ENCODE assay signal across 1 cellular context in the genomic region with DNA sequence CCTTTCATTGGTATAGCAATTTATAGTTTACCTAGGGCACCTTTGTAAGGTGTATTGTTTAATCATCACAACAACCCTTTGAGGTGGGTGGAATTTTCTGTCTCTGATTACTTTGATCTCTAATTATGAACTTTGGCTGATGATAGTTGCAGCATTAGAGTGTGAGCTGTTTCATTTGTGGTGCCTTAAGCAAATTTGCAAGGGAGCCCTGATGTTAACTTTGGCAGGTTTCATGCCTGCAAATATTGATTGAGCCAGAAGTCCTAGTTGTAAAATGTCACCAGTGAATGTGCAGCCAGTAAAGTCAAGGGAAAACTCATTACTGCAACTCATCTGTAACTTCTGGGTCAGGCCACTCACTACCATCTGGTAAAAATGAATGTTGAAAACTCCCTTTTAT.
TF ChIP-seq lines count a peak whose summit lies in the region.

No MANE protein-coding gene starts in this region.

TF ChIP-seq in HepG2, 621 proteins besides CTCF, POLR2A, EP300 and RAD21 (continued from another document and continues in another):
- TF ChIP-seq, protein P1, sequence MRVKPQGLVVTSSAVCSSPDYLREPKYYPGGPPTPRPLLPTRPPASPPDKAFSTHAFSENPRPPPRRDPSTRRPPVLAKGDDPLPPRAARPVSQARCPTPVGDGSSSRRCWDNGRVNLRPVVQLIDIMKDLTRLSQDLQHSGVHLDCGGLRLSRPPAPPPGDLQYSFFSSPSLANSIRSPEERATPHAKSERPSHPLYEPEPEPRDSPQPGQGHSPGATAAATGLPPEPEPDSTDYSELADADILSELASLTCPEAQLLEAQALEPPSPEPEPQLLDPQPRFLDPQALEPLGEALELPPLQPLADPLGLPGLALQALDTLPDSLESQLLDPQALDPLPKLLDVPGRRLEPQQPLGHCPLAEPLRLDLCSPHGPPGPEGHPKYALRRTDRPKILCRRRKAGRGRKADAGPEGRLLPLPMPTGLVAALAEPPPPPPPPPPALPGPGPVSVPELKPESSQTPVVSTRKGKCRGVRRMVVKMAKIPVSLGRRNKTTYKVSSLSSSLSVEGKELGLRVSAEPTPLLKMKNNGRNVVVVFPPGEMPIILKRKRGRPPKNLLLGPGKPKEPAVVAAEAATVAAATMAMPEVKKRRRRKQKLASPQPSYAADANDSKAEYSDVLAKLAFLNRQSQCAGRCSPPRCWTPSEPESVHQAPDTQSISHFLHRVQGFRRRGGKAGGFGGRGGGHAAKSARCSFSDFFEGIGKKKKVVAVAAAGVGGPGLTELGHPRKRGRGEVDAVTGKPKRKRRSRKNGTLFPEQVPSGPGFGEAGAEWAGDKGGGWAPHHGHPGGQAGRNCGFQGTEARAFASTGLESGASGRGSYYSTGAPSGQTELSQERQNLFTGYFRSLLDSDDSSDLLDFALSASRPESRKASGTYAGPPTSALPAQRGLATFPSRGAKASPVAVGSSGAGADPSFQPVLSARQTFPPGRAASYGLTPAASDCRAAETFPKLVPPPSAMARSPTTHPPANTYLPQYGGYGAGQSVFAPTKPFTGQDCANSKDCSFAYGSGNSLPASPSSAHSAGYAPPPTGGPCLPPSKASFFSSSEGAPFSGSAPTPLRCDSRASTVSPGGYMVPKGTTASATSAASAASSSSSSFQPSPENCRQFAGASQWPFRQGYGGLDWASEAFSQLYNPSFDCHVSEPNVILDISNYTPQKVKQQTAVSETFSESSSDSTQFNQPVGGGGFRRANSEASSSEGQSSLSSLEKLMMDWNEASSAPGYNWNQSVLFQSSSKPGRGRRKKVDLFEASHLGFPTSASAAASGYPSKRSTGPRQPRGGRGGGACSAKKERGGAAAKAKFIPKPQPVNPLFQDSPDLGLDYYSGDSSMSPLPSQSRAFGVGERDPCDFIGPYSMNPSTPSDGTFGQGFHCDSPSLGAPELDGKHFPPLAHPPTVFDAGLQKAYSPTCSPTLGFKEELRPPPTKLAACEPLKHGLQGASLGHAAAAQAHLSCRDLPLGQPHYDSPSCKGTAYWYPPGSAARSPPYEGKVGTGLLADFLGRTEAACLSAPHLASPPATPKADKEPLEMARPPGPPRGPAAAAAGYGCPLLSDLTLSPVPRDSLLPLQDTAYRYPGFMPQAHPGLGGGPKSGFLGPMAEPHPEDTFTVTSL (CRISPR knock-in tag; IDR thresholded peaks at IDR 0.05; ENCODE audit: borderline replicate concordance) = peak; percentile 18; the same call in 1 of the 2 replicates
- TF ChIP-seq, protein P2, sequence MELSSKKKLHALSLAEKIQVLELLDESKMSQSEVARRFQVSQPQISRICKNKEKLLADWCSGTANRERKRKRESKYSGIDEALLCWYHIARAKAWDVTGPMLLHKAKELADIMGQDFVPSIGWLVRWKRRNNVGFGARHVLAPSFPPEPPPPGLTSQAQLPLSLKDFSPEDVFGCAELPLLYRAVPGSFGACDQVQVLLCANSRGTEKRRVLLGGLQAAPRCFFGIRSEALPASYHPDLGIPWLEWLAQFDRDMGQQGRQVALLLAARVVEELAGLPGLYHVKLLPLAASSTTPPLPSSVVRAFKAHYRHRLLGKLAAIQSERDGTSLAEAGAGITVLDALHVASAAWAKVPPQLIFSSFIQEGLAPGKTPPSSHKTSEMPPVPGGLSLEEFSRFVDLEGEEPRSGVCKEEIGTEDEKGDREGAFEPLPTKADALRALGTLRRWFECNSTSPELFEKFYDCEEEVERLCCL (CRISPR knock-in tag; IDR thresholded peaks at IDR 0.05; ENCODE audit: borderline replicate concordance) = no peak
- TF ChIP-seq, protein P3, sequence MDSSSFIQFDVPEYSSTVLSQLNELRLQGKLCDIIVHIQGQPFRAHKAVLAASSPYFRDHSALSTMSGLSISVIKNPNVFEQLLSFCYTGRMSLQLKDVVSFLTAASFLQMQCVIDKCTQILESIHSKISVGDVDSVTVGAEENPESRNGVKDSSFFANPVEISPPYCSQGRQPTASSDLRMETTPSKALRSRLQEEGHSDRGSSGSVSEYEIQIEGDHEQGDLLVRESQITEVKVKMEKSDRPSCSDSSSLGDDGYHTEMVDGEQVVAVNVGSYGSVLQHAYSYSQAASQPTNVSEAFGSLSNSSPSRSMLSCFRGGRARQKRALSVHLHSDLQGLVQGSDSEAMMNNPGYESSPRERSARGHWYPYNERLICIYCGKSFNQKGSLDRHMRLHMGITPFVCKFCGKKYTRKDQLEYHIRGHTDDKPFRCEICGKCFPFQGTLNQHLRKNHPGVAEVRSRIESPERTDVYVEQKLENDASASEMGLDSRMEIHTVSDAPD (CRISPR knock-in tag; IDR thresholded peaks at IDR 0.05) = peak; percentile 85
- TF ChIP-seq, protein P4, sequence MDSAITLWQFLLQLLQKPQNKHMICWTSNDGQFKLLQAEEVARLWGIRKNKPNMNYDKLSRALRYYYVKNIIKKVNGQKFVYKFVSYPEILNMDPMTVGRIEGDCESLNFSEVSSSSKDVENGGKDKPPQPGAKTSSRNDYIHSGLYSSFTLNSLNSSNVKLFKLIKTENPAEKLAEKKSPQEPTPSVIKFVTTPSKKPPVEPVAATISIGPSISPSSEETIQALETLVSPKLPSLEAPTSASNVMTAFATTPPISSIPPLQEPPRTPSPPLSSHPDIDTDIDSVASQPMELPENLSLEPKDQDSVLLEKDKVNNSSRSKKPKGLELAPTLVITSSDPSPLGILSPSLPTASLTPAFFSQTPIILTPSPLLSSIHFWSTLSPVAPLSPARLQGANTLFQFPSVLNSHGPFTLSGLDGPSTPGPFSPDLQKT (CRISPR knock-in tag; IDR thresholded peaks at IDR 0.05; ENCODE audit: borderline replicate concordance) = no peak
- TF ChIP-seq, protein P5, sequence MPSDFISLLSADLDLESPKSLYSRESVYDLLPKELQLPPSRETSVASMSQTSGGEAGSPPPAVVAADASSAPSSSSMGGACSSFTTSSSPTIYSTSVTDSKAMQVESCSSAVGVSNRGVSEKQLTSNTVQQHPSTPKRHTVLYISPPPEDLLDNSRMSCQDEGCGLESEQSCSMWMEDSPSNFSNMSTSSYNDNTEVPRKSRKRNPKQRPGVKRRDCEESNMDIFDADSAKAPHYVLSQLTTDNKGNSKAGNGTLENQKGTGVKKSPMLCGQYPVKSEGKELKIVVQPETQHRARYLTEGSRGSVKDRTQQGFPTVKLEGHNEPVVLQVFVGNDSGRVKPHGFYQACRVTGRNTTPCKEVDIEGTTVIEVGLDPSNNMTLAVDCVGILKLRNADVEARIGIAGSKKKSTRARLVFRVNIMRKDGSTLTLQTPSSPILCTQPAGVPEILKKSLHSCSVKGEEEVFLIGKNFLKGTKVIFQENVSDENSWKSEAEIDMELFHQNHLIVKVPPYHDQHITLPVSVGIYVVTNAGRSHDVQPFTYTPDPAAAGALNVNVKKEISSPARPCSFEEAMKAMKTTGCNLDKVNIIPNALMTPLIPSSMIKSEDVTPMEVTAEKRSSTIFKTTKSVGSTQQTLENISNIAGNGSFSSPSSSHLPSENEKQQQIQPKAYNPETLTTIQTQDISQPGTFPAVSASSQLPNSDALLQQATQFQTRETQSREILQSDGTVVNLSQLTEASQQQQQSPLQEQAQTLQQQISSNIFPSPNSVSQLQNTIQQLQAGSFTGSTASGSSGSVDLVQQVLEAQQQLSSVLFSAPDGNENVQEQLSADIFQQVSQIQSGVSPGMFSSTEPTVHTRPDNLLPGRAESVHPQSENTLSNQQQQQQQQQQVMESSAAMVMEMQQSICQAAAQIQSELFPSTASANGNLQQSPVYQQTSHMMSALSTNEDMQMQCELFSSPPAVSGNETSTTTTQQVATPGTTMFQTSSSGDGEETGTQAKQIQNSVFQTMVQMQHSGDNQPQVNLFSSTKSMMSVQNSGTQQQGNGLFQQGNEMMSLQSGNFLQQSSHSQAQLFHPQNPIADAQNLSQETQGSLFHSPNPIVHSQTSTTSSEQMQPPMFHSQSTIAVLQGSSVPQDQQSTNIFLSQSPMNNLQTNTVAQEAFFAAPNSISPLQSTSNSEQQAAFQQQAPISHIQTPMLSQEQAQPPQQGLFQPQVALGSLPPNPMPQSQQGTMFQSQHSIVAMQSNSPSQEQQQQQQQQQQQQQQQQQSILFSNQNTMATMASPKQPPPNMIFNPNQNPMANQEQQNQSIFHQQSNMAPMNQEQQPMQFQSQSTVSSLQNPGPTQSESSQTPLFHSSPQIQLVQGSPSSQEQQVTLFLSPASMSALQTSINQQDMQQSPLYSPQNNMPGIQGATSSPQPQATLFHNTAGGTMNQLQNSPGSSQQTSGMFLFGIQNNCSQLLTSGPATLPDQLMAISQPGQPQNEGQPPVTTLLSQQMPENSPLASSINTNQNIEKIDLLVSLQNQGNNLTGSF (CRISPR knock-in tag; IDR thresholded peaks at IDR 0.05) = no peak
- TF ChIP-seq THAP11 (CRISPR knock-in tag; IDR thresholded peaks at IDR 0.05) = no peak
- TF ChIP-seq TCF12 (IDR thresholded peaks at IDR 0.05) = no peak
- TF ChIP-seq TCF12 (CRISPR knock-in tag; IDR thresholded peaks at IDR 0.05) = peak; percentile 30; the same call in 1 of the 2 replicates
- peak; percentile 46 for TF ChIP-seq FOXA3 (CRISPR knock-in tag; IDR thresholded peaks at IDR 0.05)
- TF ChIP-seq ZNF619 (CRISPR knock-in tag; IDR thresholded peaks at IDR 0.05) = no peak
- no peak for TF ChIP-seq ZKSCAN8 (CRISPR knock-in tag; IDR thresholded peaks at IDR 0.05; ENCODE audit: borderline replicate concordance)
- TF ChIP-seq, protein P6, sequence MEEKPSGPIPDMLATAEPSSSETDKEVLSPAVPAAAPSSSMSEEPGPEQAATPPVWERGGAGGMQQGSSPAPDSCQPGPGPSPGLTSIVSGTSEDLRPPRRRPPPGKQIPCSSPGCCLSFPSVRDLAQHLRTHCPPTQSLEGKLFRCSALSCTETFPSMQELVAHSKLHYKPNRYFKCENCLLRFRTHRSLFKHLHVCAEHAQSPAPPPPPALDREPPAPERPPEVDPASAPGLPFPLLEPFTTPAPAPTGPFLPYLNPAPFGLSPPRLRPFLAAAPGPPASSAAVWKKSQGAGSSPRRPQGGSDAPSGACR (CRISPR knock-in tag; IDR thresholded peaks at IDR 0.05) = no peak
- TF ChIP-seq ZNF546 (CRISPR knock-in tag; conservative IDR thresholded peaks at IDR 0.05) = no peak
- no peak for TF ChIP-seq KLF11 (CRISPR knock-in tag; IDR thresholded peaks at IDR 0.05)
- no peak for TF ChIP-seq ZNF75D (CRISPR knock-in tag; IDR thresholded peaks at IDR 0.05; ENCODE audit: borderline replicate concordance)
- TF ChIP-seq ZBTB3 (CRISPR knock-in tag; IDR thresholded peaks at IDR 0.05; ENCODE audit: borderline replicate concordance, low read depth) = no peak
- no peak for TF ChIP-seq ZNF615 (CRISPR knock-in tag; IDR thresholded peaks at IDR 0.05; ENCODE audit: borderline replicate concordance)
- no peak for TF ChIP-seq DNMT1 (CRISPR knock-in tag; IDR thresholded peaks at IDR 0.05)
- TF ChIP-seq ZNF136 (CRISPR knock-in tag; IDR thresholded peaks at IDR 0.05; ENCODE audit: low read depth) = no peak
- TF ChIP-seq HDAC2 (CRISPR knock-in tag; IDR thresholded peaks at IDR 0.05) = no peak
- no peak for TF ChIP-seq ZNF780A (CRISPR knock-in tag; IDR thresholded peaks at IDR 0.05)
- no peak for TF ChIP-seq REL (CRISPR knock-in tag; conservative IDR thresholded peaks at IDR 0.05)
- no peak for TF ChIP-seq ZNF550 (CRISPR knock-in tag; IDR thresholded peaks at IDR 0.05; ENCODE audit: borderline replicate concordance)
- TF ChIP-seq SYNCRIP (IDR thresholded peaks at IDR 0.05; ENCODE audit: insufficient read depth, low read depth, low read length) = no peak
- TF ChIP-seq, protein P7, sequence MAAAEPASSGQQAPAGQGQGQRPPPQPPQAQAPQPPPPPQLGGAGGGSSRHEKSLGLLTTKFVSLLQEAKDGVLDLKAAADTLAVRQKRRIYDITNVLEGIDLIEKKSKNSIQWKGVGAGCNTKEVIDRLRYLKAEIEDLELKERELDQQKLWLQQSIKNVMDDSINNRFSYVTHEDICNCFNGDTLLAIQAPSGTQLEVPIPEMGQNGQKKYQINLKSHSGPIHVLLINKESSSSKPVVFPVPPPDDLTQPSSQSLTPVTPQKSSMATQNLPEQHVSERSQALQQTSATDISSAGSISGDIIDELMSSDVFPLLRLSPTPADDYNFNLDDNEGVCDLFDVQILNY (CRISPR knock-in tag; conservative IDR thresholded peaks at IDR 0.05) = no peak
- TF ChIP-seq RARA (CRISPR knock-in tag; IDR thresholded peaks at IDR 0.05) = no peak
- no peak for TF ChIP-seq MTF1 (CRISPR knock-in tag; IDR thresholded peaks at IDR 0.05)
- no peak for TF ChIP-seq KAT8 (CRISPR knock-in tag; IDR thresholded peaks at IDR 0.05)
- TF ChIP-seq HNRNPLL (IDR thresholded peaks at IDR 0.05; ENCODE audit: low read depth, low read length, poor library complexity, severe bottlenecking) = no peak
- no peak for TF ChIP-seq ISX (CRISPR knock-in tag; conservative IDR thresholded peaks at IDR 0.05)
- no peak for TF ChIP-seq RNF2 (conservative IDR thresholded peaks at IDR 0.05; ENCODE audit: low read depth)
- no peak for TF ChIP-seq ZNF564 (CRISPR knock-in tag; IDR thresholded peaks at IDR 0.05)
- no peak for TF ChIP-seq SP1 (IDR thresholded peaks at IDR 0.05)
- no peak for TF ChIP-seq SP1 (CRISPR knock-in tag; IDR thresholded peaks at IDR 0.05)
- TF ChIP-seq, protein P8, sequence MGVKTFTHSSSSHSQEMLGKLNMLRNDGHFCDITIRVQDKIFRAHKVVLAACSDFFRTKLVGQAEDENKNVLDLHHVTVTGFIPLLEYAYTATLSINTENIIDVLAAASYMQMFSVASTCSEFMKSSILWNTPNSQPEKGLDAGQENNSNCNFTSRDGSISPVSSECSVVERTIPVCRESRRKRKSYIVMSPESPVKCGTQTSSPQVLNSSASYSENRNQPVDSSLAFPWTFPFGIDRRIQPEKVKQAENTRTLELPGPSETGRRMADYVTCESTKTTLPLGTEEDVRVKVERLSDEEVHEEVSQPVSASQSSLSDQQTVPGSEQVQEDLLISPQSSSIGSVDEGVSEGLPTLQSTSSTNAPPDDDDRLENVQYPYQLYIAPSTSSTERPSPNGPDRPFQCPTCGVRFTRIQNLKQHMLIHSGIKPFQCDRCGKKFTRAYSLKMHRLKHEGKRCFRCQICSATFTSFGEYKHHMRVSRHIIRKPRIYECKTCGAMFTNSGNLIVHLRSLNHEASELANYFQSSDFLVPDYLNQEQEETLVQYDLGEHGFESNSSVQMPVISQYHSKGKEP (CRISPR knock-in tag; IDR thresholded peaks at IDR 0.05) = no peak
- TF ChIP-seq, protein P9, sequence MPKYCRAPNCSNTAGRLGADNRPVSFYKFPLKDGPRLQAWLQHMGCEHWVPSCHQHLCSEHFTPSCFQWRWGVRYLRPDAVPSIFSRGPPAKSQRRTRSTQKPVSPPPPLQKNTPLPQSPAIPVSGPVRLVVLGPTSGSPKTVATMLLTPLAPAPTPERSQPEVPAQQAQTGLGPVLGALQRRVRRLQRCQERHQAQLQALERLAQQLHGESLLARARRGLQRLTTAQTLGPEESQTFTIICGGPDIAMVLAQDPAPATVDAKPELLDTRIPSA (CRISPR knock-in tag; IDR thresholded peaks at IDR 0.05; ENCODE audit: borderline replicate concordance) = no peak
- no peak for TF ChIP-seq PPARG (CRISPR knock-in tag; conservative IDR thresholded peaks at IDR 0.05)
- no peak for TF ChIP-seq YY1 (IDR thresholded peaks at IDR 0.05; ENCODE audit: insufficient read depth, insufficient replicate concordance, low read depth, low read length)
